ENCODE assay signal across 9 cellular contexts in the genomic region with DNA sequence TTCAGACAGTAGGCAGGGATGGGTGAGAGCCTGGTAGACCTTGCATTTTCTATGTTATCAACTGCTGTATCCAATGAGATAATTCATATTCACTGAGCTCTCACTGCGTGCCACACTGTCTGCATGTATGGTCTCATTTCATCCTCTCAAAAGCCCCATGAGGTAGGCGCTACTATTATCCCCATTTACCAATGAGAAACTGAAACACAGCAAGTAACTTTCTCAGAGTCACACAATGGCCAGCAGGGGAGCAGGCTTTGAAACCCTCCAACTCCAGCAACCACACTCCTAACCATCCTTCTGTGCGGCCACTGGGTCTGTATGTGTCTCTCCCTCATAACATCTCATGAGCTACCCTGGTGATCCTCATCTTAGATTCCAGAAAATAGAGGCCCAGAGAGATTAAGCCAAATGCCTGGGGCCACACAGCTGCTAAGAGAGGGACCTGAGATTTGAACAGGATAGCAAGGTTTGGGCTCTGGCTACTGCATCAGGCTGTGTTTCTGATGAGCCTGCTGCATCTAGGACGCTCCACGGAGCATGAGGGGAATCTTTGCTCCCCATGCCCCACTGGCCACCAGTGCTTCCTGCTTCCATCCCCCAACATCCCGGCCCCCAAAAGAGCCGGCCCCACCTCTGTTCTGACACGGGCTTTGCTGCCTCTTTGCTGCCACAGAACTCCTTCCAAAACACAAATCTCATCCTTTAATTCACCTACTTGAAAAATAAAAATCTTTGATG. TPM values are rescaled to one million over a fixed set of nuclear protein-coding genes. Genes with fewer than 3 reads are reported as not detected.
A peak's percentile ranks its signal among the peaks of the same experiment; 100 is the strongest.
DNase-seq lines count a peak whose midpoint lies in the region; ATAC-seq, FAIRE-seq and TF ChIP-seq lines count a peak whose summit lies in the region.
"Had no signal": no experiment of that assay in that cellular context is flagged by ENCODE, and none has a peak within 500 bp of the region (broad histone marks: within the 10 kb centered on the region; RNA-seq: fewer than 3 reads in every experiment).

No MANE protein-coding gene starts in this region.

- H3K27ac Mint-ChIP-seq in activated T-helper 1 cell treated with anti-CD3 and anti-CD28 coated beads, Interleukin-12 subunit alpha, Interleukin-12 subunit beta, Interleukin-2, Interleukin-4 antibody, amounts not matched to agents 30 ng/mL and 10 ng/mL and 1 ng/mL, durations not matched to agents 14 hours and 24 hours and 36 hours = peak overlapping the region; percentile 99
- peak overlapping the region; percentile 92 to 100 (median 100) for H3K27ac Mint-ChIP-seq in naive thymus-derived CD4-positive, alpha-beta T cell

- no peak for TF ChIP-seq CTCF in sigmoid colon (IDR thresholded peaks at IDR 0.05)

- DNase-seq in GM12891 (ENCODE audit: insufficient read length, low spot score) (no peak), kidney tubule cell (ENCODE audit: low spot score) (no peak), sigmoid colon (no peak), NCI-H2171 (lab: John Stamatoyannopoulos, UW) (no peak), NCI-H1092 (lab: John Stamatoyannopoulos, UW) (no peak)
- DNase-seq in activated T-helper 1 cell treated with anti-CD3 and anti-CD28 coated beads, Interleukin-12 subunit alpha, Interleukin-12 subunit beta, Interleukin-2, Interleukin-4 antibody, amounts not matched to agents 30 ng/mL and 10 ng/mL and 1 ng/mL, durations not matched to agents 14 hours and 24 hours and 36 hours (ENCODE audit: low spot score) = peak; percentile 67
- peak in 8 of 9 donors; percentile 62 to 86 (median 76) for DNase-seq in naive thymus-derived CD4-positive, alpha-beta T cell

- H3K36me3 ChIP-seq in naive thymus-derived CD4-positive, alpha-beta T cell (ENCODE audit: control insufficient read depth in 2 of 3, insufficient read depth in 3 of 3, low read length in 3 of 3) = peaks cover 0 to 74% (median 50%) of the 10 kb centered on the region in 3 experiments
- no peaks in the 10 kb centered on the region for H3K36me3 ChIP-seq in sigmoid colon

- peaks cover 41 to 65% of the 10 kb centered on the region in 2 donors for H3K4me1 ChIP-seq in naive thymus-derived CD4-positive, alpha-beta T cell (ENCODE audit: control insufficient read depth in 2 of 2, insufficient read depth in 2 of 2, low read length in 2 of 2)
- H3K4me1 ChIP-seq in sigmoid colon = peaks cover 0 to 37% (median 35%) of the 10 kb centered on the region in 4 donors

- 62 to 69% methylated on average over 8 of the region's 8 CpGs for WGBS in sigmoid colon, 2 donors

- peak overlapping the region; percentile 99 for H3K27ac ChIP-seq in naive thymus-derived CD4-positive, alpha-beta T cell (ENCODE audit: low read depth, low read length)
- H3K27ac ChIP-seq in sigmoid colon = no peak overlapping the region
- H3K27ac ChIP-seq: epithelial cell of prostate had no signal

- peaks cover 78% of the 10 kb centered on the region for H3K4me1 Mint-ChIP-seq in activated T-helper 1 cell treated with anti-CD3 and anti-CD28 coated beads, Interleukin-12 subunit alpha, Interleukin-12 subunit beta, Interleukin-2, Interleukin-4 antibody, amounts not matched to agents 30 ng/mL and 10 ng/mL and 1 ng/mL, durations not matched to agents 14 hours and 24 hours and 36 hours (ENCODE audit: low read depth)
- H3K4me1 Mint-ChIP-seq in naive thymus-derived CD4-positive, alpha-beta T cell = peaks cover 35 to 81% (median 55%) of the 10 kb centered on the region in 7 donors

- H3K27me3 Mint-ChIP-seq in activated T-helper 1 cell treated with anti-CD3 and anti-CD28 coated beads, Interleukin-12 subunit alpha, Interleukin-12 subunit beta, Interleukin-2, Interleukin-4 antibody, amounts not matched to agents 30 ng/mL and 10 ng/mL and 1 ng/mL, durations not matched to agents 14 hours and 24 hours and 36 hours (ENCODE audit: insufficient read depth) = peaks cover 2% of the 10 kb centered on the region
- peaks cover 0 to 2% (median 0%) of the 10 kb centered on the region in 5 donors for H3K27me3 Mint-ChIP-seq in naive thymus-derived CD4-positive, alpha-beta T cell

- FAIRE-seq in GM12891 (lab: Jason Lieb, UNC) = peak; percentile 74

- intact Hi-C loops in activated T-helper 1 cell treated with anti-CD3 and anti-CD28 coated beads, Interleukin-12 subunit alpha, Interleukin-12 subunit beta, Interleukin-2, Interleukin-4 antibody, amounts not matched to agents 30 ng/mL and 10 ng/mL and 1 ng/mL, durations not matched to agents 14 hours and 24 hours and 36 hours (cut with micrococcal nuclease) = loop anchor here (1.0 to 10.0 kb wide), 6 partner anchors 31 to 1857 kb away; a partner anchor contains a TSS
- intact Hi-C loops in naive thymus-derived CD4-positive, alpha-beta T cell (cut with micrococcal nuclease) = loop anchor here (1.0 to 2.0 kb wide), 6 partner anchors 15 to 165 kb away; no protein-coding TSS in a partner anchor
- intact Hi-C loops in sigmoid colon (cut with DNase I) = no loop called here

- no peak for TF ChIP-seq EP300 in sigmoid colon (IDR thresholded peaks at IDR 0.05)

- H3K4me3 Mint-ChIP-seq in activated T-helper 1 cell treated with anti-CD3 and anti-CD28 coated beads, Interleukin-12 subunit alpha, Interleukin-12 subunit beta, Interleukin-2, Interleukin-4 antibody, amounts not matched to agents 30 ng/mL and 10 ng/mL and 1 ng/mL, durations not matched to agents 14 hours and 24 hours and 36 hours = peak overlapping the region; percentile 90
- peak overlapping the region; percentile 90 to 100 (median 98) for H3K4me3 Mint-ChIP-seq in naive thymus-derived CD4-positive, alpha-beta T cell

- H3K9me3 Mint-ChIP-seq in activated T-helper 1 cell treated with anti-CD3 and anti-CD28 coated beads, Interleukin-12 subunit alpha, Interleukin-12 subunit beta, Interleukin-2, Interleukin-4 antibody, amounts not matched to agents 30 ng/mL and 10 ng/mL and 1 ng/mL, durations not matched to agents 14 hours and 24 hours and 36 hours = no peaks in the 10 kb centered on the region
- H3K9me3 Mint-ChIP-seq in naive thymus-derived CD4-positive, alpha-beta T cell = peaks cover 0 to 10% (median 0%) of the 10 kb centered on the region in 11 donors

- no peaks in the 10 kb centered on the region for H3K9me3 ChIP-seq in naive thymus-derived CD4-positive, alpha-beta T cell (ENCODE audit: control insufficient read depth in 2 of 3, low read length in 3 of 3)
- no peaks in the 10 kb centered on the region for H3K9me3 ChIP-seq in sigmoid colon

- H3K4me3 ChIP-seq in naive thymus-derived CD4-positive, alpha-beta T cell (ENCODE audit: low read length) = peak overlapping the region; percentile 90
- no peak overlapping the region for H3K4me3 ChIP-seq in sigmoid colon

- H3K36me3 Mint-ChIP-seq in activated T-helper 1 cell treated with anti-CD3 and anti-CD28 coated beads, Interleukin-12 subunit alpha, Interleukin-12 subunit beta, Interleukin-2, Interleukin-4 antibody, amounts not matched to agents 30 ng/mL and 10 ng/mL and 1 ng/mL, durations not matched to agents 14 hours and 24 hours and 36 hours (ENCODE audit: low read depth) = peaks cover 64% of the 10 kb centered on the region
- H3K36me3 Mint-ChIP-seq in naive thymus-derived CD4-positive, alpha-beta T cell = peaks cover 39 to 72% (median 63%) of the 10 kb centered on the region in 5 donors

- CTCF ChIA-PET in naive thymus-derived CD4-positive, alpha-beta T cell (lab: Charles Lee) = interaction anchor here (0.7 to 16.3 kb wide), 14 partner anchors 11 to 1313 kb away, joined by 3 to 425 read pairs (median 8); a partner anchor contains a TSS

- no peaks in the 10 kb centered on the region for H3K27me3 ChIP-seq in naive thymus-derived CD4-positive, alpha-beta T cell (ENCODE audit: control insufficient read depth in 2 of 2, insufficient read depth in 2 of 2, low read length in 2 of 2)
- no peaks in the 10 kb centered on the region for H3K27me3 ChIP-seq in sigmoid colon

- POLR2A ChIA-PET in naive thymus-derived CD4-positive, alpha-beta T cell (lab: Charles Lee) = interaction anchor here (0.7 to 45.4 kb wide), 9 partner anchors 1 to 293 kb away, joined by 3 to 2132 read pairs (median 179); a partner anchor contains a TSS

- peak; percentile 32 for ATAC-seq in HG03354 (IDR thresholded peaks at IDR 0.05; ENCODE audit: poor library complexity, severe bottlenecking, unreplicated experiment)
- ATAC-seq in naive thymus-derived CD4-positive, alpha-beta T cell = peak; percentile 63

- TF ChIP-seq POLR2A in GM12891 (IDR thresholded peaks at IDR 0.05; ENCODE audit: low read depth, low read length) (peak; percentile 95), sigmoid colon (IDR thresholded peaks at IDR 0.05) (no peak)

TF ChIP-seq in GM12891, 5 proteins besides CTCF, POLR2A, EP300 and RAD21:
- TF ChIP-seq TAF1 (IDR thresholded peaks at IDR 0.05; ENCODE audit: low read depth, low read length) (peak; percentile 85), POLR2AphosphoS5 (IDR thresholded peaks at IDR 0.05; ENCODE audit: low read depth, low read length) (peak; percentile 91), POU2F2 (IDR thresholded peaks at IDR 0.05; ENCODE audit: low read depth, low read length) (no peak; the same call in 1 of the 2 replicates)

RNA-seq across cellular contexts. Expression of a gene that starts 3.2 kb away (rescaled TPM):
- 156 TPM for polyA plus RNA-seq in GM12891 (2012; ENCODE audit: low read depth, missing spikeins)
- 165 and 166 TPM in 2 replicates for total RNA-seq in activated T-helper 1 cell treated with anti-CD3 and anti-CD28 coated beads, Interleukin-12 subunit alpha, Interleukin-12 subunit beta, Interleukin-2, Interleukin-4 antibody, amounts not matched to agents 30 ng/mL and 10 ng/mL and 1 ng/mL, durations not matched to agents 14 hours and 24 hours and 36 hours
- total RNA-seq in naive thymus-derived CD4-positive, alpha-beta T cell = 100 to 1,000 TPM; 153 to 675 (median 262) TPM
- polyA plus RNA-seq in naive thymus-derived CD4-positive, alpha-beta T cell = 1,000 to 10,000 TPM; 1,350 to 2,301 TPM
- not detected for total RNA-seq in sigmoid colon
- polyA plus RNA-seq in sigmoid colon = 10 to 100 TPM in 1 of 3 donors, not detected in 2; 73.5 TPM

Comparison
In these comparisons a context has a peak if more than half of its experiments do, and no peak if none do; other contexts are left out.
1. DNase-seq: peak in activated T-helper 1 cell treated with anti-CD3 and anti-CD28 coated beads, Interleukin-12 subunit alpha, Interleukin-12 subunit beta, Interleukin-2, Interleukin-4 antibody, amounts not matched to agents 30 ng/mL and 10 ng/mL and 1 ng/mL, durations not matched to agents 14 hours and 24 hours and 36 hours (single experiment) and naive thymus-derived CD4-positive, alpha-beta T cell (8 of 9); none in GM12891 (single experiment), kidney tubule cell (single experiment), sigmoid colon (single experiment), NCI-H2171 (single experiment) and NCI-H1092 (single experiment).
2. RNA of a gene that starts 3.2 kb away (total RNA-seq): 153 to 675 TPM in naive thymus-derived CD4-positive, alpha-beta T cell and 165 to 166 TPM in activated T-helper 1 cell treated with anti-CD3 and anti-CD28 coated beads, Interleukin-12 subunit alpha, Interleukin-12 subunit beta, Interleukin-2, Interleukin-4 antibody, amounts not matched to agents 30 ng/mL and 10 ng/mL and 1 ng/mL, durations not matched to agents 14 hours and 24 hours and 36 hours; not detected in sigmoid colon; every median in the first group is over 100 times any median in the second.